ENCODE assay signal across 2 cellular contexts in the genomic region with DNA sequence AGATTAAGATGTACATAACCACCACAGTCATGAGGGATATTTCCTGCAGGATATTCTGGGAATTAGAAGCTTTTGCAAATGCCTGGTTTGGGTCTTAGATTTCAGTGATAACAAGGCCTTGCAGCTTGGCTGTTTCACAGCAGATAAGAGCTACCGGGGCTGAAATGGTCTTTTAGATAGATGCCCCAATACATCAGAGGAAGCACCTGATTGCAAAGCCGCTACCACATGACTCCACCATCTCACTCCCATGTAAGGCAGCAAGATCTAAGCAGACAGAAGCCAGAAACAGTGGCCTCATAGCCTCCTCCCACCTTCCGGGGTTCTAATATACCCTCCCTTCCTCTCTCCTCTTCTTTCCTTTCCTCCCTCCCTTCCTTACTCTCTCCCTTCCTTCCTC.
TF ChIP-seq lines count a peak whose summit lies in the region.

No MANE protein-coding gene starts in this region.

TF ChIP-seq in SK-N-SH, 30 proteins besides CTCF, POLR2A, EP300 and RAD21 (continued from another document):
- TF ChIP-seq, protein P1, sequence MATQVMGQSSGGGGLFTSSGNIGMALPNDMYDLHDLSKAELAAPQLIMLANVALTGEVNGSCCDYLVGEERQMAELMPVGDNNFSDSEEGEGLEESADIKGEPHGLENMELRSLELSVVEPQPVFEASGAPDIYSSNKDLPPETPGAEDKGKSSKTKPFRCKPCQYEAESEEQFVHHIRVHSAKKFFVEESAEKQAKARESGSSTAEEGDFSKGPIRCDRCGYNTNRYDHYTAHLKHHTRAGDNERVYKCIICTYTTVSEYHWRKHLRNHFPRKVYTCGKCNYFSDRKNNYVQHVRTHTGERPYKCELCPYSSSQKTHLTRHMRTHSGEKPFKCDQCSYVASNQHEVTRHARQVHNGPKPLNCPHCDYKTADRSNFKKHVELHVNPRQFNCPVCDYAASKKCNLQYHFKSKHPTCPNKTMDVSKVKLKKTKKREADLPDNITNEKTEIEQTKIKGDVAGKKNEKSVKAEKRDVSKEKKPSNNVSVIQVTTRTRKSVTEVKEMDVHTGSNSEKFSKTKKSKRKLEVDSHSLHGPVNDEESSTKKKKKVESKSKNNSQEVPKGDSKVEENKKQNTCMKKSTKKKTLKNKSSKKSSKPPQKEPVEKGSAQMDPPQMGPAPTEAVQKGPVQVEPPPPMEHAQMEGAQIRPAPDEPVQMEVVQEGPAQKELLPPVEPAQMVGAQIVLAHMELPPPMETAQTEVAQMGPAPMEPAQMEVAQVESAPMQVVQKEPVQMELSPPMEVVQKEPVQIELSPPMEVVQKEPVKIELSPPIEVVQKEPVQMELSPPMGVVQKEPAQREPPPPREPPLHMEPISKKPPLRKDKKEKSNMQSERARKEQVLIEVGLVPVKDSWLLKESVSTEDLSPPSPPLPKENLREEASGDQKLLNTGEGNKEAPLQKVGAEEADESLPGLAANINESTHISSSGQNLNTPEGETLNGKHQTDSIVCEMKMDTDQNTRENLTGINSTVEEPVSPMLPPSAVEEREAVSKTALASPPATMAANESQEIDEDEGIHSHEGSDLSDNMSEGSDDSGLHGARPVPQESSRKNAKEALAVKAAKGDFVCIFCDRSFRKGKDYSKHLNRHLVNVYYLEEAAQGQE (IDR thresholded peaks at IDR 0.05; ENCODE audit: low read depth, low read length) = no peak
- TF ChIP-seq GATA2 (CRISPR knock-in tag; IDR thresholded peaks at IDR 0.05) (peak; percentile 15; the same call in 1 of the 2 replicates), IRF3 (IDR thresholded peaks at IDR 0.05; ENCODE audit: low read depth, low read length) (no peak), FOXJ3 (CRISPR knock-in tag; IDR thresholded peaks at IDR 0.05) (no peak), FOXM1 (IDR thresholded peaks at IDR 0.05; ENCODE audit: low read depth) (no peak), MEF2A (IDR thresholded peaks at IDR 0.05; ENCODE audit: borderline replicate concordance, low read depth) (no peak)

TF ChIP-seq in SK-N-SH treated with all-trans-retinoic acid at 6 μM for 48 hours, 23 proteins besides CTCF, POLR2A, EP300 and RAD21 (continued from another document):
- TF ChIP-seq TOX (CRISPR knock-in tag; IDR thresholded peaks at IDR 0.05; ENCODE audit: borderline replicate concordance) = no peak
- TF ChIP-seq BACH2 (CRISPR knock-in tag; IDR thresholded peaks at IDR 0.05; ENCODE audit: borderline replicate concordance) = no peak
- no peak for TF ChIP-seq ZNF70 (CRISPR knock-in tag; IDR thresholded peaks at IDR 0.05)
- no peak for TF ChIP-seq ISL1 (CRISPR knock-in tag; IDR thresholded peaks at IDR 0.05)
- TF ChIP-seq ESRRG (CRISPR knock-in tag; IDR thresholded peaks at IDR 0.05) = no peak
- no peak for TF ChIP-seq ARNTL (CRISPR knock-in tag; IDR thresholded peaks at IDR 0.05; ENCODE audit: borderline replicate concordance, low read depth)
- TF ChIP-seq SNAI2 (CRISPR knock-in tag; IDR thresholded peaks at IDR 0.05) = no peak
- no peak for TF ChIP-seq CSRNP3 (CRISPR knock-in tag; IDR thresholded peaks at IDR 0.05)
- TF ChIP-seq, protein P2, sequence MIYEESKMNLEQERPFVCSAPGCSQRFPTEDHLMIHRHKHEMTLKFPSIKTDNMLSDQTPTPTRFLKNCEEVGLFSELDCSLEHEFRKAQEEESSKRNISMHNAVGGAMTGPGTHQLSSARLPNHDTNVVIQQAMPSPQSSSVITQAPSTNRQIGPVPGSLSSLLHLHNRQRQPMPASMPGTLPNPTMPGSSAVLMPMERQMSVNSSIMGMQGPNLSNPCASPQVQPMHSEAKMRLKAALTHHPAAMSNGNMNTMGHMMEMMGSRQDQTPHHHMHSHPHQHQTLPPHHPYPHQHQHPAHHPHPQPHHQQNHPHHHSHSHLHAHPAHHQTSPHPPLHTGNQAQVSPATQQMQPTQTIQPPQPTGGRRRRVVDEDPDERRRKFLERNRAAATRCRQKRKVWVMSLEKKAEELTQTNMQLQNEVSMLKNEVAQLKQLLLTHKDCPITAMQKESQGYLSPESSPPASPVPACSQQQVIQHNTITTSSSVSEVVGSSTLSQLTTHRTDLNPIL (CRISPR knock-in tag; IDR thresholded peaks at IDR 0.05; ENCODE audit: low read depth) = no peak
- TF ChIP-seq OSR1 (CRISPR knock-in tag; IDR thresholded peaks at IDR 0.05) = no peak
- no peak for TF ChIP-seq ZNF565 (CRISPR knock-in tag; conservative IDR thresholded peaks at IDR 0.05; ENCODE audit: low read depth)
- TF ChIP-seq, protein P3, sequence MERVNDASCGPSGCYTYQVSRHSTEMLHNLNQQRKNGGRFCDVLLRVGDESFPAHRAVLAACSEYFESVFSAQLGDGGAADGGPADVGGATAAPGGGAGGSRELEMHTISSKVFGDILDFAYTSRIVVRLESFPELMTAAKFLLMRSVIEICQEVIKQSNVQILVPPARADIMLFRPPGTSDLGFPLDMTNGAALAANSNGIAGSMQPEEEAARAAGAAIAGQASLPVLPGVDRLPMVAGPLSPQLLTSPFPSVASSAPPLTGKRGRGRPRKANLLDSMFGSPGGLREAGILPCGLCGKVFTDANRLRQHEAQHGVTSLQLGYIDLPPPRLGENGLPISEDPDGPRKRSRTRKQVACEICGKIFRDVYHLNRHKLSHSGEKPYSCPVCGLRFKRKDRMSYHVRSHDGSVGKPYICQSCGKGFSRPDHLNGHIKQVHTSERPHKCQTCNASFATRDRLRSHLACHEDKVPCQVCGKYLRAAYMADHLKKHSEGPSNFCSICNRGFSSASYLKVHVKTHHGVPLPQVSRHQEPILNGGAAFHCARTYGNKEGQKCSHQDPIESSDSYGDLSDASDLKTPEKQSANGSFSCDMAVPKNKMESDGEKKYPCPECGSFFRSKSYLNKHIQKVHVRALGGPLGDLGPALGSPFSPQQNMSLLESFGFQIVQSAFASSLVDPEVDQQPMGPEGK (CRISPR knock-in tag; IDR thresholded peaks at IDR 0.05; ENCODE audit: borderline replicate concordance) = no peak
- TF ChIP-seq POU6F1 (CRISPR knock-in tag; IDR thresholded peaks at IDR 0.05; ENCODE audit: borderline replicate concordance, low read depth) = no peak
- TF ChIP-seq ZFP30 (CRISPR knock-in tag; IDR thresholded peaks at IDR 0.05) = no peak
- TF ChIP-seq PPARA (CRISPR knock-in tag; IDR thresholded peaks at IDR 0.05; ENCODE audit: borderline replicate concordance) = no peak
